Comparison of ENCODE assay signal across 25 cellular contexts in genomic region chr9:83322438-83322837, GRCh38.
"Had no signal": no experiment of that assay in that cellular context is flagged by ENCODE, and none has a peak within 500 bp of the region (broad histone marks: within the 10 kb centered on the region; RNA-seq: fewer than 3 reads in every experiment).

No MANE protein-coding gene starts in this region.

- H3K4me3 ChIP-seq: hepatocyte, left ventricle myocardium inferior, spleen, upper lobe of left lung had no signal

- H3K4me1 ChIP-seq: upper lobe of left lung had no signal

- DNase-seq: activated CD4-positive, alpha-beta memory T cell treated with anti-CD3 and anti-CD28 coated beads for 36 hours; activated CD4-positive, alpha-beta T cell treated with anti-CD3 and anti-CD28 coated beads for 4 hours; activated CD4-positive, CD25-positive, alpha-beta regulatory T cell; activated effector memory CD4-positive, alpha-beta T cell treated with Interleukin-2 at 50 U/mL for 16 hours; activated naive CD4-positive, alpha-beta T cell treated with anti-CD3 and anti-CD28 coated beads for 36 hours; activated naive CD8-positive, alpha-beta T cell treated with anti-CD3 and anti-CD28 coated beads, Interleukin-2, amount 10 ng/mL, durations not matched to agents 7 days and 5 days; activated T-cell treated with anti-CD3 and anti-CD28 coated beads, Interleukin-2, amount 50 U/mL, for 72 hours; amniotic stem cell; cerebellar nuclear complex; cortex of kidney; foreskin melanocyte; glutamatergic neuron; kidney glomerular epithelial cell; left ventricle myocardium inferior; natural killer cell; retina; spleen; stimulated activated CD4-positive, alpha-beta T cell treated with anti-CD3 and anti-CD28 coated beads, Interleukin-4, amount 100 ng/mL, for 1 hour; stimulated activated naive CD4-positive, alpha-beta T cell treated with Interleukin-2 at 50 U/mL for 16 hours; T1000; upper lobe of left lung had no signal

- H2AFZ ChIP-seq: hepatocyte had no signal

- H3K27ac Mint-ChIP-seq: activated CD4-positive, alpha-beta memory T cell treated with anti-CD3 and anti-CD28 coated beads for 36 hours; activated naive CD4-positive, alpha-beta T cell treated with anti-CD3 and anti-CD28 coated beads for 36 hours; activated naive CD8-positive, alpha-beta T cell treated with anti-CD3 and anti-CD28 coated beads, Interleukin-2, amount 10 ng/mL, durations not matched to agents 7 days and 5 days; activated T-cell treated with anti-CD3 and anti-CD28 coated beads, Interleukin-2, amount 50 U/mL, for 72 hours; mesothelial cell of epicardium; natural killer cell; progenitor cell of endocrine pancreas had no signal

- H3K36me3 Mint-ChIP-seq: activated naive CD8-positive, alpha-beta T cell treated with anti-CD3 and anti-CD28 coated beads, Interleukin-2, amount 10 ng/mL, durations not matched to agents 7 days and 5 days; mesothelial cell of epicardium had no signal

- ATAC-seq: activated T-cell treated with anti-CD3 and anti-CD28 coated beads, Interleukin-2, amount 50 U/mL, for 72 hours; natural killer cell had no signal

- H3K27me3 Mint-ChIP-seq: activated CD4-positive, alpha-beta memory T cell treated with anti-CD3 and anti-CD28 coated beads for 36 hours; activated naive CD8-positive, alpha-beta T cell treated with anti-CD3 and anti-CD28 coated beads, Interleukin-2, amount 10 ng/mL, durations not matched to agents 7 days and 5 days; progenitor cell of endocrine pancreas had no signal

- H3K4me3 Mint-ChIP-seq: activated CD4-positive, alpha-beta memory T cell treated with anti-CD3 and anti-CD28 coated beads for 36 hours; activated naive CD4-positive, alpha-beta T cell treated with anti-CD3 and anti-CD28 coated beads for 36 hours; activated naive CD8-positive, alpha-beta T cell treated with anti-CD3 and anti-CD28 coated beads, Interleukin-2, amount 10 ng/mL, durations not matched to agents 7 days and 5 days; activated T-cell treated with anti-CD3 and anti-CD28 coated beads, Interleukin-2, amount 50 U/mL, for 72 hours; mesothelial cell of epicardium; natural killer cell had no signal

- H3K27ac ChIP-seq: epithelial cell of prostate, hepatocyte, left ventricle myocardium inferior, spleen, upper lobe of left lung had no signal

- H3K4me1 Mint-ChIP-seq: activated naive CD8-positive, alpha-beta T cell treated with anti-CD3 and anti-CD28 coated beads, Interleukin-2, amount 10 ng/mL, durations not matched to agents 7 days and 5 days; mesothelial cell of epicardium; natural killer cell had no signal

- H3K4me2 ChIP-seq: hepatocyte had no signal

- H3K9me3 ChIP-seq: upper lobe of left lung had no signal

- H3K79me2 ChIP-seq: hepatocyte had no signal

- H3K27me3 ChIP-seq: hepatocyte, spleen, upper lobe of left lung had no signal

- H3K36me3 ChIP-seq: upper lobe of left lung had no signal
